14 cellular contexts compared by ENCODE assay signal in genomic region chr17:15659663-15660062, GRCh38. TPM values are rescaled to one million over a fixed set of nuclear protein-coding genes. Genes with fewer than 3 reads are reported as not detected.
DNase-seq lines count a peak whose midpoint lies in the region; ATAC-seq, FAIRE-seq and TF ChIP-seq lines count a peak whose summit lies in the region.
"Had no signal": no experiment of that assay in that cellular context is flagged by ENCODE, and none has a peak within 500 bp of the region (broad histone marks: within the 10 kb centered on the region; RNA-seq: fewer than 3 reads in every experiment).

No MANE protein-coding gene starts in this region.

- WGBS in mesenchymal stem cell: 92% methylated on average over 3 of the region's 4 CpGs

- H3K4me3 Mint-ChIP-seq in neural progenitor cell: no peak overlapping the region
- H3K4me3 Mint-ChIP-seq: activated T-cell treated with anti-CD3 and anti-CD28 coated beads, Interleukin-2, amount 50 U/mL, for 24 hours; IgD-negative memory B cell had no signal

- H3K36me3 ChIP-seq in keratinocyte (ENCODE audit: control insufficient read depth in 2 of 2, extremely low read depth in 1 of 2, insufficient read depth in 2 of 2, low read length in 2 of 2) (peaks cover 0 to 2% of the 10 kb centered on the region in 2 experiments), subcutaneous abdominal adipose tissue (ENCODE audit: control insufficient read depth in 5 of 5, insufficient read depth in 5 of 5, low read length in 5 of 5) (peaks cover 0 to 4% (median 0%) of the 10 kb centered on the region in 5 donors), mesenchymal stem cell (ENCODE audit: control insufficient read depth in 1 of 2, insufficient read depth in 2 of 2, low read depth in 1 of 2, low read length in 2 of 2) (peaks cover 7 to 18% of the 10 kb centered on the region in 2 experiments), neural progenitor cell (no peaks in the 10 kb centered on the region)

- no peak overlapping the region for H2BK120ac ChIP-seq in mesenchymal stem cell (ENCODE audit: low read depth, low read length)

- H3K4me1 ChIP-seq in keratinocyte (ENCODE audit: control insufficient read depth, extremely low read depth, insufficient read depth, low read length) (peaks cover 51% of the 10 kb centered on the region), subcutaneous abdominal adipose tissue (ENCODE audit: control insufficient read depth in 5 of 5, insufficient read depth in 5 of 5, low read length in 5 of 5) (peaks cover 0 to 34% (median 3%) of the 10 kb centered on the region in 5 donors), mesenchymal stem cell (ENCODE audit: control insufficient read depth, insufficient read depth, low read depth, low read length) (peaks cover 12% of the 10 kb centered on the region), neural progenitor cell (peaks cover 6% of the 10 kb centered on the region)

- peak overlapping the region; percentile 28 for H3K9ac ChIP-seq in keratinocyte (ENCODE audit: control insufficient read depth, extremely low read depth, insufficient read depth, low read length)
- peak overlapping the region in 1 of 5 donors; percentile 0 for H3K9ac ChIP-seq in subcutaneous abdominal adipose tissue (ENCODE audit: low read length in 5 of 5)
- H3K9ac ChIP-seq in mesenchymal stem cell (ENCODE audit: low read length): no peak overlapping the region
- no peak overlapping the region for H3K9ac ChIP-seq in neural progenitor cell
- H3K9ac ChIP-seq: BLaER1 treated with 17β-estradiol and CSF1 and Interleukin-3, amounts not matched to agents 10 nM and 100 nM had no signal

- H2BK15ac ChIP-seq in mesenchymal stem cell (ENCODE audit: low read depth, poor library complexity, severe bottlenecking): no peak overlapping the region

- FAIRE-seq in keratinocyte (lab: Jason Lieb, UNC): peak; percentile 65

- H3K79me1 ChIP-seq in mesenchymal stem cell (replicated peaks; ENCODE audit: low read length, poor library complexity, severe bottlenecking): peaks cover 2% of the 10 kb centered on the region

- H4K20me1 ChIP-seq in keratinocyte (ENCODE audit: control insufficient read depth, extremely low read depth, insufficient read depth, low read length): no peaks in the 10 kb centered on the region
- no peaks in the 10 kb centered on the region for H4K20me1 ChIP-seq in neural progenitor cell (ENCODE audit: low read depth)
- H4K20me1 ChIP-seq: BLaER1 treated with 17β-estradiol and CSF1 and Interleukin-3, amounts not matched to agents 10 nM and 100 nM had no signal

- H3K36me3 Mint-ChIP-seq in neural progenitor cell: peaks cover 17% of the 10 kb centered on the region

- H2AFZ ChIP-seq in keratinocyte (ENCODE audit: control insufficient read depth, low read length): no peak overlapping the region
- H2AFZ ChIP-seq in mesenchymal stem cell (ENCODE audit: low read depth, low read length): no peak overlapping the region
- H2AFZ ChIP-seq in neural progenitor cell (replicated peaks): no peak overlapping the region

- H3K4me3 ChIP-seq in keratinocyte (ENCODE audit: control insufficient read depth in 2 of 3, extremely low read depth in 1 of 3, insufficient read depth in 2 of 3, low read depth in 1 of 3, low read length in 3 of 3) (no peak overlapping the region), subcutaneous abdominal adipose tissue (ENCODE audit: low read depth in 1 of 5, low read length in 5 of 5) (no peak overlapping the region), mesenchymal stem cell (ENCODE audit: insufficient read depth in 1 of 2, low read depth in 1 of 2, low read length in 2 of 2) (no peak overlapping the region), neural progenitor cell (no peak overlapping the region)
- H3K4me3 ChIP-seq: BLaER1 treated with 17β-estradiol and CSF1 and Interleukin-3, amounts not matched to agents 10 nM and 100 nM had no signal

- in situ Hi-C loops in GM13977 (cut with MboI; ENCODE audit: low pct_unique_long_range_greater_than_20kb, low sequenced_read_pairs, unreplicated experiment): no loop called here

- H3K4me2 ChIP-seq in keratinocyte (ENCODE audit: control insufficient read depth, extremely low read depth, insufficient read depth, low read depth, low read length) (peak overlapping the region; percentile 72), mesenchymal stem cell (ENCODE audit: low read length, poor library complexity, severe bottlenecking) (no peak overlapping the region), neural progenitor cell (no peak overlapping the region)
- H3K4me2 ChIP-seq: BLaER1 treated with 17β-estradiol and CSF1 and Interleukin-3, amounts not matched to agents 10 nM and 100 nM had no signal

- peak; percentile 85 for DNase-seq in LoVo (ENCODE audit: low spot score)
- DNase-seq in dermis blood vessel endothelial cell: peak; percentile 70
- peak; percentile 95 for DNase-seq in keratinocyte (ENCODE audit: low read depth, low spot score)
- DNase-seq in GM13977 (ENCODE audit: low spot score): no peak
- no peak for DNase-seq in mesenchymal stem cell
- no peak for DNase-seq in neural progenitor cell (ENCODE audit: low spot score)
- DNase-seq: activated T-cell treated with anti-CD3 and anti-CD28 coated beads, Interleukin-2, amount 50 U/mL, for 24 hours; erythroblast; NCI-H187 treated with DMSO at 0.1 percent for 48 hours; stimulated activated CD4-positive, alpha-beta T cell treated with anti-CD3 and anti-CD28 coated beads, Interleukin-1b, Interleukin-23, amount 100 ng/mL, for 48 hours had no signal

- H3K14ac ChIP-seq in mesenchymal stem cell (ENCODE audit: low read length in 2 of 2): no peak overlapping the region

- H2AK5ac ChIP-seq in mesenchymal stem cell (ENCODE audit: low read length, severe bottlenecking): no peak overlapping the region

- H3K27ac Mint-ChIP-seq in neural progenitor cell: no peak overlapping the region
- H3K27ac Mint-ChIP-seq: activated T-cell treated with anti-CD3 and anti-CD28 coated beads, Interleukin-2, amount 50 U/mL, for 24 hours; IgD-negative memory B cell had no signal

- no peak overlapping the region for H2BK12ac ChIP-seq in mesenchymal stem cell (ENCODE audit: low read length in 2 of 2)

- no peaks in the 10 kb centered on the region for H3K9me1 ChIP-seq in keratinocyte (ENCODE audit: control insufficient read depth, extremely low read depth, insufficient read depth, low read length)

- H4K8ac ChIP-seq in mesenchymal stem cell (ENCODE audit: low read length): no peak overlapping the region

- no peaks in the 10 kb centered on the region for H3K27me3 ChIP-seq in keratinocyte (ENCODE audit: control insufficient read depth, extremely low read depth, insufficient read depth, low read length)
- no peaks in the 10 kb centered on the region for H3K27me3 ChIP-seq in subcutaneous abdominal adipose tissue (ENCODE audit: control insufficient read depth in 5 of 5, insufficient read depth in 4 of 5, low read length in 5 of 5)
- no peaks in the 10 kb centered on the region for H3K27me3 ChIP-seq in mesenchymal stem cell (ENCODE audit: control insufficient read depth in 1 of 2, insufficient read depth in 1 of 2, low read length in 2 of 2)
- H3K27me3 ChIP-seq in neural progenitor cell: no peaks in the 10 kb centered on the region
- H3K27me3 ChIP-seq: BLaER1 treated with 17β-estradiol and CSF1 and Interleukin-3, amounts not matched to agents 10 nM and 100 nM had no signal

- no peaks in the 10 kb centered on the region for H3K79me2 ChIP-seq in keratinocyte (ENCODE audit: control insufficient read depth, insufficient read depth, low read length)
- H3K79me2 ChIP-seq in neural progenitor cell (ENCODE audit: low read depth): no peaks in the 10 kb centered on the region

- H3K4me1 Mint-ChIP-seq in neural progenitor cell: peaks cover 20% of the 10 kb centered on the region

- H3K9me3 ChIP-seq in keratinocyte (ENCODE audit: control insufficient read depth, low read depth, low read length): no peaks in the 10 kb centered on the region
- no peaks in the 10 kb centered on the region for H3K9me3 ChIP-seq in subcutaneous abdominal adipose tissue (ENCODE audit: control insufficient read depth in 5 of 5, low read length in 5 of 5)
- no peaks in the 10 kb centered on the region for H3K9me3 ChIP-seq in mesenchymal stem cell (ENCODE audit: control insufficient read depth, low read length)
- H3K9me3 ChIP-seq in neural progenitor cell (ENCODE audit: low read depth): no peaks in the 10 kb centered on the region
- H3K9me3 ChIP-seq: BLaER1 treated with 17β-estradiol and CSF1 and Interleukin-3, amounts not matched to agents 10 nM and 100 nM had no signal

- dilution Hi-C loops in keratinocyte (cut with MboI; ENCODE audit: extremely low pct_ligation_motif_present, low sequenced_read_pairs): no loop called here

- no peak overlapping the region for H2BK5ac ChIP-seq in mesenchymal stem cell (ENCODE audit: low read depth, low read length, poor library complexity, severe bottlenecking)

- H4K91ac ChIP-seq in mesenchymal stem cell (ENCODE audit: low read length): no peak overlapping the region

- H3F3A ChIP-seq in neural progenitor cell (ENCODE audit: low read depth): no peaks in the 10 kb centered on the region

- no peak for ATAC-seq in GM21717 (IDR thresholded peaks at IDR 0.05; ENCODE audit: unreplicated experiment)

- H3K27ac ChIP-seq in keratinocyte (ENCODE audit: control insufficient read depth, insufficient read depth, low read length) (peak overlapping the region; percentile 90), subcutaneous abdominal adipose tissue (ENCODE audit: low read depth, low read length) (peak overlapping the region; percentile 35), mesenchymal stem cell (ENCODE audit: low read length, poor library complexity, severe bottlenecking) (no peak overlapping the region), neural progenitor cell (no peak overlapping the region)
- H3K27ac ChIP-seq: BLaER1 treated with 17β-estradiol and CSF1 and Interleukin-3, amounts not matched to agents 10 nM and 100 nM had no signal

- H3K23ac ChIP-seq in mesenchymal stem cell (ENCODE audit: low read length in 2 of 2): no peak overlapping the region

- H3K27me3 Mint-ChIP-seq in neural progenitor cell (ENCODE audit: insufficient read depth, low read depth): no peaks in the 10 kb centered on the region
- H3K27me3 Mint-ChIP-seq: activated T-cell treated with anti-CD3 and anti-CD28 coated beads, Interleukin-2, amount 50 U/mL, for 24 hours; IgD-negative memory B cell had no signal

- no peak overlapping the region for H3K18ac ChIP-seq in mesenchymal stem cell (ENCODE audit: low read depth in 1 of 2, low read length in 2 of 2)

- TF ChIP-seq CTCF in keratinocyte (optimal IDR thresholded peaks at IDR 0.05 in 1 of 3, IDR thresholded peaks at IDR 0.05 in 1 of 3, conservative IDR thresholded peaks at IDR 0.05 in 1 of 3; ENCODE audit: extremely low read depth in 1 of 3, insufficient read depth in 2 of 3, low read length in 3 of 3) (no peak), GM13977 (IDR thresholded peaks at IDR 0.05; ENCODE audit: extremely low read depth, insufficient read depth, missing control alignments) (no peak), neural progenitor cell (IDR thresholded peaks at IDR 0.05) (no peak)

- peaks cover 2% of the 10 kb centered on the region for H3K9me3 Mint-ChIP-seq in neural progenitor cell
- H3K9me3 Mint-ChIP-seq: activated T-cell treated with anti-CD3 and anti-CD28 coated beads, Interleukin-2, amount 50 U/mL, for 24 hours; IgD-negative memory B cell had no signal

- H3K4ac ChIP-seq in mesenchymal stem cell (ENCODE audit: low read depth in 1 of 2, low read length in 2 of 2): no peak overlapping the region

RNA-seq across cellular contexts. Expression of gene TRIM16, which starts 24.4 kb away (rescaled TPM):
- total RNA-seq in dermis blood vessel endothelial cell (84.9 and 116 TPM in 2 replicates), neural progenitor cell (ENCODE audit: low replicate concordance) (32.1 and 61.6 TPM in 2 replicates)
- 62.3 to 81.3 TPM (median 78.1 TPM) in 3 replicates for polyA plus RNA-seq in keratinocyte
- 96.9 TPM for polyA plus RNA-seq in keratinocyte (2011; ENCODE audit: low read depth)
- polyA plus RNA-seq in keratinocyte (2011; cell fraction: cytosol; rRNA removed): 63.6 and 81.2 TPM in 2 replicates
- 91.5 and 96.1 TPM in 2 replicates for polyA plus RNA-seq in keratinocyte (2011; cell fraction: nucleus; rRNA removed)
- polyA plus RNA-seq in keratinocyte (2012; ENCODE audit: low replicate concordance): 65.7 and 83.3 TPM in 2 replicates
- polyA minus RNA-seq in keratinocyte: 61.7 to 104 TPM (median 86.0 TPM) in 3 replicates
- polyA minus RNA-seq in keratinocyte (2011; cell fraction: cytosol; rRNA and poly(A)+ RNA removed): 66.6 TPM
- 58.0 and 84.1 TPM in 2 replicates for polyA minus RNA-seq in keratinocyte (2011; cell fraction: nucleus; rRNA and poly(A)+ RNA removed)
- 20.4 TPM for polyA plus RNA-seq in mesenchymal stem cell (2013, experiment 1 of 2)
- 21.1 TPM for polyA plus RNA-seq in mesenchymal stem cell (2013, experiment 2 of 2)

RNA-seq across cellular contexts. Expression of gene ZNF286A, which starts 39.9 kb away (rescaled TPM):
- total RNA-seq in dermis blood vessel endothelial cell: 44.9 and 48.8 TPM in 2 replicates
- 12.3 to 32.3 TPM (median 19.5 TPM) in 3 replicates for polyA plus RNA-seq in keratinocyte
- polyA plus RNA-seq in keratinocyte (2011; ENCODE audit: low read depth): 4.8 TPM
- polyA plus RNA-seq in keratinocyte (2011; cell fraction: cytosol; rRNA removed): 16.5 and 17.1 TPM in 2 replicates
- polyA plus RNA-seq in keratinocyte (2011; cell fraction: nucleus; rRNA removed): 26.7 and 37.8 TPM in 2 replicates
- polyA plus RNA-seq in keratinocyte (2012; ENCODE audit: low replicate concordance): 6.4 and 20.6 TPM in 2 replicates
- 7.7 to 24.5 TPM (median 16.0 TPM) in 3 replicates for polyA minus RNA-seq in keratinocyte
- polyA minus RNA-seq in keratinocyte (2011; cell fraction: cytosol; rRNA and poly(A)+ RNA removed): 12.9 TPM
- polyA minus RNA-seq in keratinocyte (2011; cell fraction: nucleus; rRNA and poly(A)+ RNA removed): 6.9 and 15.4 TPM in 2 replicates
- 11.0 TPM for polyA plus RNA-seq in mesenchymal stem cell (2013, experiment 1 of 2)
- 12.0 TPM for polyA plus RNA-seq in mesenchymal stem cell (2013, experiment 2 of 2)
- total RNA-seq in neural progenitor cell (ENCODE audit: low replicate concordance): 125 and 216 TPM in 2 replicates

RNA-seq across cellular contexts. Expression of gene FBXW10B, which starts 40.2 kb away (rescaled TPM):
- total RNA-seq in dermis blood vessel endothelial cell (0.79 and 1.4 TPM in 2 replicates), neural progenitor cell (ENCODE audit: low replicate concordance) (not detected in 2 replicates)
- polyA plus RNA-seq in keratinocyte: 2.8 to 5.0 TPM (median 4.4 TPM) in 3 replicates
- 3.3 TPM for polyA plus RNA-seq in keratinocyte (2011; ENCODE audit: low read depth)
- 1.0 and 1.7 TPM in 2 replicates for polyA plus RNA-seq in keratinocyte (2011; cell fraction: cytosol; rRNA removed)
- polyA plus RNA-seq in keratinocyte (2011; cell fraction: nucleus; rRNA removed): 33.5 and 45.6 TPM in 2 replicates
- 1.9 and 6.0 TPM in 2 replicates for polyA plus RNA-seq in keratinocyte (2012; ENCODE audit: low replicate concordance)
- polyA minus RNA-seq in keratinocyte: 1.3 to 5.6 TPM (median 5.4 TPM) in 3 replicates
- not detected for polyA minus RNA-seq in keratinocyte (2011; cell fraction: cytosol; rRNA and poly(A)+ RNA removed)
- 6.0 and 17.3 TPM in 2 replicates for polyA minus RNA-seq in keratinocyte (2011; cell fraction: nucleus; rRNA and poly(A)+ RNA removed)
- polyA plus RNA-seq in mesenchymal stem cell (2013, experiment 1 of 2): 0.40 TPM
- polyA plus RNA-seq in mesenchymal stem cell (2013, experiment 2 of 2): 0.29 TPM
- polyA plus RNA-seq: IgD-negative memory B cell had no signal

Comparison
In these comparisons a context has a peak if more than half of its experiments do, and no peak if none do; other contexts are left out.
1. DNase-seq: peak in LoVo (single experiment), dermis blood vessel endothelial cell (single experiment) and keratinocyte (single experiment); none in GM13977 (single experiment), mesenchymal stem cell (single experiment) and neural progenitor cell (single experiment).
2. H3K27ac ChIP-seq: peak in keratinocyte (single experiment) and subcutaneous abdominal adipose tissue (single experiment); none in mesenchymal stem cell (single experiment) and neural progenitor cell (single experiment).